ENCODE assay signal across 8 cellular contexts in genomic region chr17:27430882-27431491, GRCh38. TPM values are rescaled to one million over a fixed set of nuclear protein-coding genes. Genes with fewer than 3 reads are reported as not detected.
A peak's percentile ranks its signal among the peaks of the same experiment; 100 is the strongest.
DNase-seq lines count a peak whose midpoint lies in the region; ATAC-seq and TF ChIP-seq lines count a peak whose summit lies in the region.

No MANE protein-coding gene starts in this region.

- ATAC-seq in GM18909 (IDR thresholded peaks at IDR 0.05; ENCODE audit: poor library complexity, unreplicated experiment) (no peak), HG02870 (IDR thresholded peaks at IDR 0.05; ENCODE audit: unreplicated experiment) (no peak), GM21526 (IDR thresholded peaks at IDR 0.05; ENCODE audit: low FRiP score, unreplicated experiment) (no peak)

- no peaks in the 10 kb centered on the region for H3K36me3 ChIP-seq in colonic mucosa

- intact Hi-C loops in colonic mucosa (cut with DNase I): loop anchor here (5.0 to 10.0 kb wide), 2 partner anchors 74 to 196 kb away; no protein-coding TSS in a partner anchor

- no peaks in the 10 kb centered on the region for H3K4me1 ChIP-seq in colonic mucosa

- H3K27me3 ChIP-seq in colonic mucosa: no peaks in the 10 kb centered on the region

- H3K27ac ChIP-seq in colonic mucosa: no peak overlapping the region

- peak; percentile 47 for TF ChIP-seq CTCF in colonic mucosa (IDR thresholded peaks at IDR 0.05)

- no peak overlapping the region for H3K9ac ChIP-seq in colonic mucosa (ENCODE audit: low read depth in 2 of 2, low read length in 2 of 2)

- DNase-seq in EH (ENCODE audit: low read depth) (peak; percentile 66), M059J (ENCODE audit: low read depth) (peak; percentile 57), colonic mucosa (peak; percentile 42), lung microvascular endothelial cell (ENCODE audit: low read depth in 2 of 2) (peak; percentile 67 to 76), NCI-H510A treated with DMSO at 0.1 percent for 48 hours (lab: John Stamatoyannopoulos, UW) (no peak)

- no peak overlapping the region for H3K4me3 ChIP-seq in colonic mucosa

- H3K9me3 ChIP-seq in colonic mucosa: no peaks in the 10 kb centered on the region

RNA-seq across cellular contexts. Expression of gene KSR1, which starts 25.3 kb away (rescaled TPM):
- 2.5 and 3.8 TPM in 2 replicates for total RNA-seq in M059J (2014; rRNA removed; shearing (Covaris generic))
- total RNA-seq in colonic mucosa (10 to 100 TPM; 13.9 to 16.5 TPM), lung microvascular endothelial cell (7.2 and 18.1 TPM in 2 replicates)
